1 cellular context compared by ENCODE assay signal in the genomic region with DNA sequence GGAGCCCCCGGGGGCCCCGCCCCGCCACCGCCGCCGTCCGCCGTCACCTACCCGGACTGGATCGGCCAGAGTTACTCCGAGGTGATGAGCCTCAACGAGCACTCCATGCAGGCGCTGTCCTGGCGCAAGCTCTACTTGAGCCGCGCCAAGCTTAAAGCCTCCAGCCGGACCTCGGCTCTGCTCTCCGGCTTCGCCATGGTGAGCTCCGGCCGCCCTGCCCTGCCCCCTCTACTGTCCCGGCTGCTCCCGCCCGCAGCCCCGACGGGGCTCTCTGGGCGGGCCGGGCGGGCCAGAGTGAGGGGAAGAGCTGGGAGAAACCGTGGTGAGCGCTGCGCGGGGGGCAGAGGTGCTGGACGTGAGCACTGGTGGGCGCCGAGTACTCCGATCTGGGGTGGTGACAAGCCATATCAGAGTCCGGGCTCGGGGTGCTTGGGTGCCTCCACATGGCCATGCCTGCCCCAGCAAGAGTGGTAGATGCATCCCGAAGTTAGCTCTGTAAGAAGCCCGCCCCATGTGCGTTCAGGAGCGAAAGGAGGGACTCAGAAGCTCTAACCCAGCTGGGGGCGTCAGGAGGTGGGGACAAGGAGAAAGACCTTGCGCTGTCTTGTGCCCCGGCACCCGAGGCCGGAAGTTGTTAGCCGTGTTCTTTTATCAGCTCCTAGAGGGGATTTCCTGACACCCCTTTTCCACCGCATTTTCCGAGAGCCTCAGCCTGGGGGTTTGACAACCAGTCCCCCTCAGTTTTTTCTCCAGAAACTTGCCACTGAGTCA.
TF ChIP-seq lines count a peak whose summit lies in the region.

No MANE protein-coding gene starts in this region.

TF ChIP-seq in K562, 482 proteins besides CTCF, POLR2A, EP300 and RAD21 (continued from another document and continues in another):
- TF ChIP-seq, protein P1, sequence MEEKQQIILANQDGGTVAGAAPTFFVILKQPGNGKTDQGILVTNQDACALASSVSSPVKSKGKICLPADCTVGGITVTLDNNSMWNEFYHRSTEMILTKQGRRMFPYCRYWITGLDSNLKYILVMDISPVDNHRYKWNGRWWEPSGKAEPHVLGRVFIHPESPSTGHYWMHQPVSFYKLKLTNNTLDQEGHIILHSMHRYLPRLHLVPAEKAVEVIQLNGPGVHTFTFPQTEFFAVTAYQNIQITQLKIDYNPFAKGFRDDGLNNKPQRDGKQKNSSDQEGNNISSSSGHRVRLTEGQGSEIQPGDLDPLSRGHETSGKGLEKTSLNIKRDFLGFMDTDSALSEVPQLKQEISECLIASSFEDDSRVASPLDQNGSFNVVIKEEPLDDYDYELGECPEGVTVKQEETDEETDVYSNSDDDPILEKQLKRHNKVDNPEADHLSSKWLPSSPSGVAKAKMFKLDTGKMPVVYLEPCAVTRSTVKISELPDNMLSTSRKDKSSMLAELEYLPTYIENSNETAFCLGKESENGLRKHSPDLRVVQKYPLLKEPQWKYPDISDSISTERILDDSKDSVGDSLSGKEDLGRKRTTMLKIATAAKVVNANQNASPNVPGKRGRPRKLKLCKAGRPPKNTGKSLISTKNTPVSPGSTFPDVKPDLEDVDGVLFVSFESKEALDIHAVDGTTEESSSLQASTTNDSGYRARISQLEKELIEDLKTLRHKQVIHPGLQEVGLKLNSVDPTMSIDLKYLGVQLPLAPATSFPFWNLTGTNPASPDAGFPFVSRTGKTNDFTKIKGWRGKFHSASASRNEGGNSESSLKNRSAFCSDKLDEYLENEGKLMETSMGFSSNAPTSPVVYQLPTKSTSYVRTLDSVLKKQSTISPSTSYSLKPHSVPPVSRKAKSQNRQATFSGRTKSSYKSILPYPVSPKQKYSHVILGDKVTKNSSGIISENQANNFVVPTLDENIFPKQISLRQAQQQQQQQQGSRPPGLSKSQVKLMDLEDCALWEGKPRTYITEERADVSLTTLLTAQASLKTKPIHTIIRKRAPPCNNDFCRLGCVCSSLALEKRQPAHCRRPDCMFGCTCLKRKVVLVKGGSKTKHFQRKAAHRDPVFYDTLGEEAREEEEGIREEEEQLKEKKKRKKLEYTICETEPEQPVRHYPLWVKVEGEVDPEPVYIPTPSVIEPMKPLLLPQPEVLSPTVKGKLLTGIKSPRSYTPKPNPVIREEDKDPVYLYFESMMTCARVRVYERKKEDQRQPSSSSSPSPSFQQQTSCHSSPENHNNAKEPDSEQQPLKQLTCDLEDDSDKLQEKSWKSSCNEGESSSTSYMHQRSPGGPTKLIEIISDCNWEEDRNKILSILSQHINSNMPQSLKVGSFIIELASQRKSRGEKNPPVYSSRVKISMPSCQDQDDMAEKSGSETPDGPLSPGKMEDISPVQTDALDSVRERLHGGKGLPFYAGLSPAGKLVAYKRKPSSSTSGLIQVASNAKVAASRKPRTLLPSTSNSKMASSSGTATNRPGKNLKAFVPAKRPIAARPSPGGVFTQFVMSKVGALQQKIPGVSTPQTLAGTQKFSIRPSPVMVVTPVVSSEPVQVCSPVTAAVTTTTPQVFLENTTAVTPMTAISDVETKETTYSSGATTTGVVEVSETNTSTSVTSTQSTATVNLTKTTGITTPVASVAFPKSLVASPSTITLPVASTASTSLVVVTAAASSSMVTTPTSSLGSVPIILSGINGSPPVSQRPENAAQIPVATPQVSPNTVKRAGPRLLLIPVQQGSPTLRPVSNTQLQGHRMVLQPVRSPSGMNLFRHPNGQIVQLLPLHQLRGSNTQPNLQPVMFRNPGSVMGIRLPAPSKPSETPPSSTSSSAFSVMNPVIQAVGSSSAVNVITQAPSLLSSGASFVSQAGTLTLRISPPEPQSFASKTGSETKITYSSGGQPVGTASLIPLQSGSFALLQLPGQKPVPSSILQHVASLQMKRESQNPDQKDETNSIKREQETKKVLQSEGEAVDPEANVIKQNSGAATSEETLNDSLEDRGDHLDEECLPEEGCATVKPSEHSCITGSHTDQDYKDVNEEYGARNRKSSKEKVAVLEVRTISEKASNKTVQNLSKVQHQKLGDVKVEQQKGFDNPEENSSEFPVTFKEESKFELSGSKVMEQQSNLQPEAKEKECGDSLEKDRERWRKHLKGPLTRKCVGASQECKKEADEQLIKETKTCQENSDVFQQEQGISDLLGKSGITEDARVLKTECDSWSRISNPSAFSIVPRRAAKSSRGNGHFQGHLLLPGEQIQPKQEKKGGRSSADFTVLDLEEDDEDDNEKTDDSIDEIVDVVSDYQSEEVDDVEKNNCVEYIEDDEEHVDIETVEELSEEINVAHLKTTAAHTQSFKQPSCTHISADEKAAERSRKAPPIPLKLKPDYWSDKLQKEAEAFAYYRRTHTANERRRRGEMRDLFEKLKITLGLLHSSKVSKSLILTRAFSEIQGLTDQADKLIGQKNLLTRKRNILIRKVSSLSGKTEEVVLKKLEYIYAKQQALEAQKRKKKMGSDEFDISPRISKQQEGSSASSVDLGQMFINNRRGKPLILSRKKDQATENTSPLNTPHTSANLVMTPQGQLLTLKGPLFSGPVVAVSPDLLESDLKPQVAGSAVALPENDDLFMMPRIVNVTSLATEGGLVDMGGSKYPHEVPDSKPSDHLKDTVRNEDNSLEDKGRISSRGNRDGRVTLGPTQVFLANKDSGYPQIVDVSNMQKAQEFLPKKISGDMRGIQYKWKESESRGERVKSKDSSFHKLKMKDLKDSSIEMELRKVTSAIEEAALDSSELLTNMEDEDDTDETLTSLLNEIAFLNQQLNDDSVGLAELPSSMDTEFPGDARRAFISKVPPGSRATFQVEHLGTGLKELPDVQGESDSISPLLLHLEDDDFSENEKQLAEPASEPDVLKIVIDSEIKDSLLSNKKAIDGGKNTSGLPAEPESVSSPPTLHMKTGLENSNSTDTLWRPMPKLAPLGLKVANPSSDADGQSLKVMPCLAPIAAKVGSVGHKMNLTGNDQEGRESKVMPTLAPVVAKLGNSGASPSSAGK (IDR thresholded peaks at IDR 0.05), result peak; percentile 33; the same call in 1 of the 2 replicates
- TF ChIP-seq SMARCA5 (IDR thresholded peaks at IDR 0.05) (no peak), MBD2 (IDR thresholded peaks at IDR 0.05; ENCODE audit: borderline replicate concordance, low read depth) (no peak), ZNF586 (CRISPR knock-in tag; conservative IDR thresholded peaks at IDR 0.05) (no peak), ZC3H11A (IDR thresholded peaks at IDR 0.05; ENCODE audit: low read depth, low read length) (no peak), MCM5 (IDR thresholded peaks at IDR 0.05; ENCODE audit: low read depth) (no peak), ZNF253 (CRISPR knock-in tag; conservative IDR thresholded peaks at IDR 0.05) (no peak), ZNF384 (IDR thresholded peaks at IDR 0.05; ENCODE audit: low read depth, low read length) (no peak), ATF7 (IDR thresholded peaks at IDR 0.05) (no peak), POLR2G (IDR thresholded peaks at IDR 0.05; ENCODE audit: low read depth, low read length) (peak; percentile 54), KDM1A (IDR thresholded peaks at IDR 0.05) (no peak), ZNF436 (CRISPR knock-in tag; IDR thresholded peaks at IDR 0.05) (no peak), SMARCE1 (IDR thresholded peaks at IDR 0.05) (no peak), MECOM (CRISPR knock-in tag; IDR thresholded peaks at IDR 0.05) (no peak), STAT5A (IDR thresholded peaks at IDR 0.05; ENCODE audit: borderline replicate concordance, low read length) (no peak), TAF15 (IDR thresholded peaks at IDR 0.05; ENCODE audit: low read depth, low read length) (no peak), KDM2B (CRISPR knock-in tag; IDR thresholded peaks at IDR 0.05) (no peak)
- TF ChIP-seq, protein P2, sequence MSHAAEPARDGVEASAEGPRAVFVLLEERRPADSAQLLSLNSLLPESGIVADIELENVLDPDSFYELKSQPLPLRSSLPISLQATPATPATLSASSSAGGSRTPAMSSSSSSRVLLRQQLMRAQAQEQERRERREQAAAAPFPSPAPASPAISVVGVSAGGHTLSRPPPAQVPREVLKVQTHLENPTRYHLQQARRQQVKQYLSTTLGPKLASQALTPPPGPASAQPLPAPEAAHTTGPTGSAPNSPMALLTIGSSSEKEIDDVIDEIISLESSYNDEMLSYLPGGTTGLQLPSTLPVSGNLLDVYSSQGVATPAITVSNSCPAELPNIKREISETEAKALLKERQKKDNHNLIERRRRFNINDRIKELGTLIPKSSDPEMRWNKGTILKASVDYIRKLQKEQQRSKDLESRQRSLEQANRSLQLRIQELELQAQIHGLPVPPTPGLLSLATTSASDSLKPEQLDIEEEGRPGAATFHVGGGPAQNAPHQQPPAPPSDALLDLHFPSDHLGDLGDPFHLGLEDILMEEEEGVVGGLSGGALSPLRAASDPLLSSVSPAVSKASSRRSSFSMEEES (CRISPR knock-in tag; IDR thresholded peaks at IDR 0.05), result no peak
- TF ChIP-seq, protein P3, sequence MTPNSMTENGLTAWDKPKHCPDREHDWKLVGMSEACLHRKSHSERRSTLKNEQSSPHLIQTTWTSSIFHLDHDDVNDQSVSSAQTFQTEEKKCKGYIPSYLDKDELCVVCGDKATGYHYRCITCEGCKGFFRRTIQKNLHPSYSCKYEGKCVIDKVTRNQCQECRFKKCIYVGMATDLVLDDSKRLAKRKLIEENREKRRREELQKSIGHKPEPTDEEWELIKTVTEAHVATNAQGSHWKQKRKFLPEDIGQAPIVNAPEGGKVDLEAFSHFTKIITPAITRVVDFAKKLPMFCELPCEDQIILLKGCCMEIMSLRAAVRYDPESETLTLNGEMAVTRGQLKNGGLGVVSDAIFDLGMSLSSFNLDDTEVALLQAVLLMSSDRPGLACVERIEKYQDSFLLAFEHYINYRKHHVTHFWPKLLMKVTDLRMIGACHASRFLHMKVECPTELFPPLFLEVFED (CRISPR knock-in tag; conservative IDR thresholded peaks at IDR 0.05), result no peak
- TF ChIP-seq, protein P4, sequence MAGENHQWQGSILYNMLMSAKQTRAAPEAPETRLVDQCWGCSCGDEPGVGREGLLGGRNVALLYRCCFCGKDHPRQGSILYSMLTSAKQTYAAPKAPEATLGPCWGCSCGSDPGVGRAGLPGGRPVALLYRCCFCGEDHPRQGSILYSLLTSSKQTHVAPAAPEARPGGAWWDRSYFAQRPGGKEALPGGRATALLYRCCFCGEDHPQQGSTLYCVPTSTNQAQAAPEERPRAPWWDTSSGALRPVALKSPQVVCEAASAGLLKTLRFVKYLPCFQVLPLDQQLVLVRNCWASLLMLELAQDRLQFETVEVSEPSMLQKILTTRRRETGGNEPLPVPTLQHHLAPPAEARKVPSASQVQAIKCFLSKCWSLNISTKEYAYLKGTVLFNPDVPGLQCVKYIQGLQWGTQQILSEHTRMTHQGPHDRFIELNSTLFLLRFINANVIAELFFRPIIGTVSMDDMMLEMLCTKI (IDR thresholded peaks at IDR 0.05; ENCODE audit: partially characterized antibody), result no peak
- TF ChIP-seq, protein P5, sequence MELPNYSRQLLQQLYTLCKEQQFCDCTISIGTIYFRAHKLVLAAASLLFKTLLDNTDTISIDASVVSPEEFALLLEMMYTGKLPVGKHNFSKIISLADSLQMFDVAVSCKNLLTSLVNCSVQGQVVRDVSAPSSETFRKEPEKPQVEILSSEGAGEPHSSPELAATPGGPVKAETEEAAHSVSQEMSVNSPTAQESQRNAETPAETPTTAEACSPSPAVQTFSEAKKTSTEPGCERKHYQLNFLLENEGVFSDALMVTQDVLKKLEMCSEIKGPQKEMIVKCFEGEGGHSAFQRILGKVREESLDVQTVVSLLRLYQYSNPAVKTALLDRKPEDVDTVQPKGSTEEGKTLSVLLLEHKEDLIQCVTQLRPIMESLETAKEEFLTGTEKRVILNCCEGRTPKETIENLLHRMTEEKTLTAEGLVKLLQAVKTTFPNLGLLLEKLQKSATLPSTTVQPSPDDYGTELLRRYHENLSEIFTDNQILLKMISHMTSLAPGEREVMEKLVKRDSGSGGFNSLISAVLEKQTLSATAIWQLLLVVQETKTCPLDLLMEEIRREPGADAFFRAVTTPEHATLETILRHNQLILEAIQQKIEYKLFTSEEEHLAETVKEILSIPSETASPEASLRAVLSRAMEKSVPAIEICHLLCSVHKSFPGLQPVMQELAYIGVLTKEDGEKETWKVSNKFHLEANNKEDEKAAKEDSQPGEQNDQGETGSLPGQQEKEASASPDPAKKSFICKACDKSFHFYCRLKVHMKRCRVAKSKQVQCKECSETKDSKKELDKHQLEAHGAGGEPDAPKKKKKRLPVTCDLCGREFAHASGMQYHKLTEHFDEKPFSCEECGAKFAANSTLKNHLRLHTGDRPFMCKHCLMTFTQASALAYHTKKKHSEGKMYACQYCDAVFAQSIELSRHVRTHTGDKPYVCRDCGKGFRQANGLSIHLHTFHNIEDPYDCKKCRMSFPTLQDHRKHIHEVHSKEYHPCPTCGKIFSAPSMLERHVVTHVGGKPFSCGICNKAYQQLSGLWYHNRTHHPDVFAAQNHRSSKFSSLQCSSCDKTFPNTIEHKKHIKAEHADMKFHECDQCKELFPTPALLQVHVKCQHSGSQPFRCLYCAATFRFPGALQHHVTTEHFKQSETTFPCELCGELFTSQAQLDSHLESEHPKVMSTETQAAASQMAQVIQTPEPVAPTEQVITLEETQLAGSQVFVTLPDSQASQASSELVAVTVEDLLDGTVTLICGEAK (IDR thresholded peaks at IDR 0.05), result 0 out of 2 replicates have a peak, but pooled peaks have one; percentile 27
- TF ChIP-seq, protein P5 (CRISPR knock-in tag; IDR thresholded peaks at IDR 0.05), result no peak
- TF ChIP-seq, protein P6, sequence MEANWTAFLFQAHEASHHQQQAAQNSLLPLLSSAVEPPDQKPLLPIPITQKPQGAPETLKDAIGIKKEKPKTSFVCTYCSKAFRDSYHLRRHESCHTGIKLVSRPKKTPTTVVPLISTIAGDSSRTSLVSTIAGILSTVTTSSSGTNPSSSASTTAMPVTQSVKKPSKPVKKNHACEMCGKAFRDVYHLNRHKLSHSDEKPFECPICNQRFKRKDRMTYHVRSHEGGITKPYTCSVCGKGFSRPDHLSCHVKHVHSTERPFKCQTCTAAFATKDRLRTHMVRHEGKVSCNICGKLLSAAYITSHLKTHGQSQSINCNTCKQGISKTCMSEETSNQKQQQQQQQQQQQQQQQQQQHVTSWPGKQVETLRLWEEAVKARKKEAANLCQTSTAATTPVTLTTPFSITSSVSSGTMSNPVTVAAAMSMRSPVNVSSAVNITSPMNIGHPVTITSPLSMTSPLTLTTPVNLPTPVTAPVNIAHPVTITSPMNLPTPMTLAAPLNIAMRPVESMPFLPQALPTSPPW (CRISPR knock-in tag; IDR thresholded peaks at IDR 0.05), result peak; percentile 51; the same call in 1 of the 2 replicates
